In genomic region chr19:19402656-19403372, GRCh38 we compare ENCODE assay signal across 2 cellular contexts.
A peak's percentile ranks its signal among the peaks of the same experiment; 100 is the strongest.
TF ChIP-seq lines count a peak whose summit lies in the region.

No MANE protein-coding gene starts in this region.

TF ChIP-seq in IMR-90, 13 proteins besides CTCF, POLR2A, EP300 and RAD21 (continued from another document):
- TF ChIP-seq CHD1 (IDR thresholded peaks at IDR 0.05; ENCODE audit: low read depth, low read length) (no peak), BHLHE40 (IDR thresholded peaks at IDR 0.05; ENCODE audit: low read depth, low read length) (no peak), MAFK (IDR thresholded peaks at IDR 0.05; ENCODE audit: low read depth, low read length) (no peak), CEBPB (IDR thresholded peaks at IDR 0.05; ENCODE audit: low read depth, low read length) (peak; percentile 95)
TF ChIP-seq in IMR-90: peak in this region for 1.

TF ChIP-seq in K562, 482 proteins besides CTCF, POLR2A, EP300 and RAD21 (continued from another document):
- 0 out of 2 replicates have a peak, but pooled peaks have one; percentile 12 for TF ChIP-seq GABPA (tag; conservative IDR thresholded peaks at IDR 0.05; ENCODE audit: low read depth)
- TF ChIP-seq FOXJ2 (tag; IDR thresholded peaks at IDR 0.05), result 0 out of 2 replicates have a peak, but pooled peaks have one; percentile 30
- TF ChIP-seq ZNF655 (CRISPR knock-in tag; IDR thresholded peaks at IDR 0.05), result no peak
- 0 out of 2 replicates have a peak, but pooled peaks have one; percentile 19 for TF ChIP-seq TFAP4 (CRISPR knock-in tag; IDR thresholded peaks at IDR 0.05; ENCODE audit: borderline replicate concordance)
- peak; percentile 88 for TF ChIP-seq IRF9 (tag; IDR thresholded peaks at IDR 0.05)
- no peak for TF ChIP-seq SRSF1 (IDR thresholded peaks at IDR 0.05; ENCODE audit: low read depth, low read length)
- TF ChIP-seq MLLT1 (IDR thresholded peaks at IDR 0.05), result peak in 1 of 2 experiments; percentile 88; a peak in 2 of 4 replicates
- TF ChIP-seq BMI1 (IDR thresholded peaks at IDR 0.05; ENCODE audit: low read length), result no peak
- TF ChIP-seq NR2C2 (CRISPR knock-in tag; IDR thresholded peaks at IDR 0.05), result no peak
- TF ChIP-seq NR2C2 (tag; IDR thresholded peaks at IDR 0.05), result no peak
- TF ChIP-seq MEF2A (IDR thresholded peaks at IDR 0.05; ENCODE audit: control insufficient read depth, low read depth, low read length), result no peak
- TF ChIP-seq E2F4 (CRISPR knock-in tag; IDR thresholded peaks at IDR 0.05; ENCODE audit: low read depth), result no peak
- TF ChIP-seq ATF4 (CRISPR knock-in tag; IDR thresholded peaks at IDR 0.05), result peak; percentile 90
- no peak for TF ChIP-seq ZNF12 (CRISPR knock-in tag; IDR thresholded peaks at IDR 0.05)
- TF ChIP-seq ZSCAN32 (CRISPR knock-in tag; IDR thresholded peaks at IDR 0.05), result peak; percentile 91
- TF ChIP-seq ZBTB33 (CRISPR knock-in tag; IDR thresholded peaks at IDR 0.05), result peak; percentile 91
- no peak for TF ChIP-seq ZNF76 (CRISPR knock-in tag; IDR thresholded peaks at IDR 0.05; ENCODE audit: borderline replicate concordance)
- TF ChIP-seq ATF7 (IDR thresholded peaks at IDR 0.05), result peak; percentile 31; the same call in 1 of the 2 replicates
- TF ChIP-seq ZBTB2 (IDR thresholded peaks at IDR 0.05), result no peak
- TF ChIP-seq FOXA3 (CRISPR knock-in tag; conservative IDR thresholded peaks at IDR 0.05 in 1 of 2, IDR thresholded peaks at IDR 0.05 in 1 of 2), result no peak
- no peak for TF ChIP-seq MITF (IDR thresholded peaks at IDR 0.05)
- TF ChIP-seq CEBPG (CRISPR knock-in tag; IDR thresholded peaks at IDR 0.05), result peak; percentile 91
- TF ChIP-seq CEBPG (tag; conservative IDR thresholded peaks at IDR 0.05 in 1 of 2, IDR thresholded peaks at IDR 0.05 in 1 of 2), result peak; percentile 94 to 99
- TF ChIP-seq ELF2 (CRISPR knock-in tag; IDR thresholded peaks at IDR 0.05), result no peak
- TF ChIP-seq ATF3 (IDR thresholded peaks at IDR 0.05), result peak; percentile 92
- TF ChIP-seq ATF3 (CRISPR knock-in tag; conservative IDR thresholded peaks at IDR 0.05), result no peak
- TF ChIP-seq BCOR (IDR thresholded peaks at IDR 0.05), result no peak
- no peak for TF ChIP-seq C11orf30 (IDR thresholded peaks at IDR 0.05; ENCODE audit: low read depth)
- peak; percentile 96 for TF ChIP-seq CEBPB (tag; IDR thresholded peaks at IDR 0.05)
- TF ChIP-seq SAP30 (IDR thresholded peaks at IDR 0.05; ENCODE audit: borderline replicate concordance, insufficient read depth, low read depth, low read length, poor library complexity, severe bottlenecking), result no peak
TF ChIP-seq in K562: peak in this region for 12.
